19 cellular contexts compared by ENCODE assay signal in genomic region chr1:29055160-29055559, GRCh38.
DNase-seq lines count a peak whose midpoint lies in the region; ATAC-seq, FAIRE-seq and TF ChIP-seq lines count a peak whose summit lies in the region.
"Had no signal": no experiment of that assay in that cellular context is flagged by ENCODE, and none has a peak within 500 bp of the region (broad histone marks: within the 10 kb centered on the region; RNA-seq: fewer than 3 reads in every experiment).

No MANE protein-coding gene starts in this region.

- no peaks in the 10 kb centered on the region for H4K20me1 ChIP-seq in astrocyte (ENCODE audit: insufficient read depth, low read length)

- no peak for ATAC-seq in omental fat pad (ENCODE audit: low FRiP score)

- no peaks in the 10 kb centered on the region for H3K79me2 ChIP-seq in astrocyte (ENCODE audit: insufficient read depth, low read length)

- H3K4me2 ChIP-seq in astrocyte (ENCODE audit: low read length), result no peak overlapping the region

- no peaks in the 10 kb centered on the region for H3K36me3 ChIP-seq in astrocyte (ENCODE audit: insufficient read depth, low read length)

- H3K4me1 ChIP-seq in astrocyte (ENCODE audit: insufficient read depth, low read length), result no peaks in the 10 kb centered on the region

- TF ChIP-seq CTCF in astrocyte (IDR thresholded peaks at IDR 0.05; ENCODE audit: insufficient read depth, low read depth, low read length), result no peak
- no peak for TF ChIP-seq CTCF in fibroblast of the aortic adventitia (IDR thresholded peaks at IDR 0.05; ENCODE audit: insufficient read depth, low read length)
- TF ChIP-seq CTCF in omental fat pad (IDR thresholded peaks at IDR 0.05), result no peak

- DNase-seq in activated naive CD4-positive, alpha-beta T cell treated with anti-CD3 and anti-CD28 coated beads, Interleukin-2, amount 50 U/mL, for 16 hours, result no peak
- DNase-seq in astrocyte (ENCODE audit: low read depth) (peak; percentile 13), fibroblast of the aortic adventitia (ENCODE audit: low read depth) (peak; percentile 13), GOT3 (lab: John Stamatoyannopoulos, UW) (no peak), omental fat pad (ENCODE audit: low spot score) (no peak), GDM1 (lab: John Stamatoyannopoulos, UW) (no peak), NCI-H1105 treated with DMSO at 0.1 percent for 48 hours (lab: John Stamatoyannopoulos, UW) (no peak)
- DNase-seq: COR-L47, HFFc6, MM.1S, NCI-H1417 treated with DMSO at 0.1 percent for 48 hours, NCI-H2029, NCI-H2171 treated with DMSO at 0.1 percent for 48 hours, NCI-H510A treated with DMSO at 0.1 percent for 48 hours, SHP77 had no signal

- no peak for FAIRE-seq in astrocyte (lab: Jason Lieb, UNC)
- FAIRE-seq: GM12892, RCC 7860 had no signal

- H3K27ac ChIP-seq in astrocyte (ENCODE audit: low read depth, low read length), result no peak overlapping the region

- peak overlapping the region; percentile 35 for H3K27ac Mint-ChIP-seq in activated naive CD4-positive, alpha-beta T cell treated with anti-CD3 and anti-CD28 coated beads, Interleukin-2, amount 50 U/mL, for 24 hours
- H3K27ac Mint-ChIP-seq in astrocyte (ENCODE audit: unreplicated experiment), result peak overlapping the region; percentile 62
- H3K27ac Mint-ChIP-seq: HFFc6 had no signal

- no peaks in the 10 kb centered on the region for H3K27me3 ChIP-seq in astrocyte (ENCODE audit: insufficient read depth, low read length)

- no peaks in the 10 kb centered on the region for H3K9me3 Mint-ChIP-seq in activated naive CD4-positive, alpha-beta T cell treated with anti-CD3 and anti-CD28 coated beads, Interleukin-2, amount 50 U/mL, for 24 hours
- no peaks in the 10 kb centered on the region for H3K9me3 Mint-ChIP-seq in astrocyte (ENCODE audit: unreplicated experiment)
- H3K9me3 Mint-ChIP-seq: CD14-positive monocyte, HFFc6 had no signal

- no peaks in the 10 kb centered on the region for H3K9me3 ChIP-seq in astrocyte (ENCODE audit: insufficient read depth, low read depth, low read length)

- no peak overlapping the region for H2AFZ ChIP-seq in astrocyte (ENCODE audit: low read depth, low read length)

- H3K4me1 Mint-ChIP-seq in activated naive CD4-positive, alpha-beta T cell treated with anti-CD3 and anti-CD28 coated beads, Interleukin-2, amount 50 U/mL, for 24 hours, result peaks cover 2% of the 10 kb centered on the region
- H3K4me1 Mint-ChIP-seq in astrocyte (ENCODE audit: low read depth, unreplicated experiment), result peaks cover 6% of the 10 kb centered on the region
- H3K4me1 Mint-ChIP-seq: CD14-positive monocyte had no signal

- H3K27me3 Mint-ChIP-seq in activated naive CD4-positive, alpha-beta T cell treated with anti-CD3 and anti-CD28 coated beads, Interleukin-2, amount 50 U/mL, for 24 hours, result no peaks in the 10 kb centered on the region
- H3K27me3 Mint-ChIP-seq in astrocyte (ENCODE audit: low read depth, unreplicated experiment), result no peaks in the 10 kb centered on the region

- no peak overlapping the region for H3K4me3 ChIP-seq in astrocyte (ENCODE audit: insufficient read depth, low read depth, low read length)
- H3K4me3 ChIP-seq in fibroblast of the aortic adventitia (ENCODE audit: low read depth, low read length), result no peak overlapping the region

- peaks cover 3% of the 10 kb centered on the region for H3K36me3 Mint-ChIP-seq in activated naive CD4-positive, alpha-beta T cell treated with anti-CD3 and anti-CD28 coated beads, Interleukin-2, amount 50 U/mL, for 24 hours
- no peaks in the 10 kb centered on the region for H3K36me3 Mint-ChIP-seq in astrocyte (ENCODE audit: low read depth, unreplicated experiment)

- H3K4me3 Mint-ChIP-seq in activated naive CD4-positive, alpha-beta T cell treated with anti-CD3 and anti-CD28 coated beads, Interleukin-2, amount 50 U/mL, for 24 hours, result no peak overlapping the region
- H3K4me3 Mint-ChIP-seq in astrocyte (ENCODE audit: unreplicated experiment), result no peak overlapping the region
- H3K4me3 Mint-ChIP-seq: CD14-positive monocyte, HFFc6 had no signal

- no peak overlapping the region for H3K9ac ChIP-seq in astrocyte (ENCODE audit: low read length)

Comparison
In these comparisons a context has a peak if more than half of its experiments do, and no peak if none do; other contexts are left out.
1. DNase-seq: peak in astrocyte (single experiment) and fibroblast of the aortic adventitia (single experiment); none in activated naive CD4-positive, alpha-beta T cell treated with anti-CD3 and anti-CD28 coated beads, Interleukin-2, amount 50 U/mL, for 16 hours (single experiment), GOT3 (single experiment), omental fat pad (single experiment), GDM1 (single experiment) and NCI-H1105 treated with DMSO at 0.1 percent for 48 hours (single experiment).